Comparison of ENCODE assay signal across 8 cellular contexts in the genomic region with DNA sequence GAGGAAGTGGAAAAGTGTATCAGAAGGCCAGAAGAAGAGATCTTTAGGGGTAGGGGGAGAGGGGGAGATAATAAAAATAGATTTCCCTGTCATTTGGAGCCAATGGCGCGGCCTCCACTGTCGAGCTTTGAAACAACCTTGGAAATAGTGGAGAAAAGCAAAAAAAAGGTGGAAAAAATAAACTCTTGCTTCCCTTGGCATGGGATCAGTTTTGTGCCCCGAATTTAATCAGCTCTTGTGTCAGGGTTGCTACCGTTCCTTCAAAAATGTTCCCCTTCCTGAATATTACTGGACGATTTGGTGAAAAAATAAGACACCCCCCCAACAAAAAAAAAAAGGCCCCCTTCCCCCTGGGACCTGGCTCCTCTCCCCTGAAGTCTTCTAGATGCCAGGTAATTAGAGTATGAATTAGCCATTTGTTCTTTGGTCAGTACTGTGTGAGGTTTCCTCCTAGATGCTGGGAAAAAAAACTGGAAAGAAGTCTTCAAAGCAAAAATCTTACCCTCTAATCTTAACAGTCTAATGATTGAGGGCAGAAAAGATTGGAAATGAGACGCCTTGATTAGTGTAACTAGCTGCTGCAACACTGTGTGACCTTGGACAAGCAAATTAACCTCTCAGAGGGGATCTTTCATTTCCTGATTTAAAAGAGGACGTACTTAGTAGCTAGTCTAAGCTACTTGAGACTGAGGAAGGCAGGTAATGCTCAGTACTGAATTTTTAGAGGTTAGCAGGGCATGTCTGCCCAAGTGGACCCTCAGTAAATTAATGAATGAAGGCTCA. TPM values are rescaled to one million over a fixed set of nuclear protein-coding genes. Genes with fewer than 3 reads are reported as not detected.
A peak's percentile ranks its signal among the peaks of the same experiment; 100 is the strongest.
DNase-seq lines count a peak whose midpoint lies in the region; ATAC-seq, FAIRE-seq and TF ChIP-seq lines count a peak whose summit lies in the region.

No MANE protein-coding gene starts in this region.

- intact Hi-C loops in CD14-positive monocyte (cut with micrococcal nuclease) (loop anchor here (1.0 to 5.0 kb wide), 4 partner anchors 26 to 126 kb away; partner anchors contain the start of genes PHF20 (in 1 of the 2) and SPAG4 (in 1 of the 2)), K562 (cut with micrococcal nuclease) (loop anchor here (2.0 to 5.0 kb wide), 2 partner anchors 30 to 159 kb away; partner anchors contain the start of gene PHF20)

- TF ChIP-seq RAD21 in K562 (CRISPR knock-in tag; conservative IDR thresholded peaks at IDR 0.05 in 1 of 2, IDR thresholded peaks at IDR 0.05 in 1 of 2) = no peak

- H3K27me3 ChIP-seq in NT2/D1 (ENCODE audit: insufficient read depth, insufficient read length) (no peaks in the 10 kb centered on the region), K562 (ENCODE audit: control insufficient read depth in 2 of 2, insufficient read depth in 2 of 2, low read length in 2 of 2) (no peaks in the 10 kb centered on the region)

- peak overlapping the region; percentile 99 for H3K4me3 Mint-ChIP-seq in CD14-positive monocyte

- TF ChIP-seq EP300 in K562 (IDR thresholded peaks at IDR 0.05; ENCODE audit: low read length) = no peak

- CTCF ChIA-PET in K562 (lab: Yijun Ruan, JAX; ENCODE audit: low intra/inter-chr PET ratio) = no interaction called here

- TF ChIP-seq CTCF in CD14-positive monocyte (IDR thresholded peaks at IDR 0.05) (no peak), K562 (IDR thresholded peaks at IDR 0.05 in 2 of 3, conservative IDR thresholded peaks at IDR 0.05 in 1 of 3; ENCODE audit: insufficient read depth in 2 of 3, low read depth in 1 of 3, low read length in 3 of 3) (0 out of 6 replicates have a peak, but pooled peaks of 2 of the 3 experiments have one; percentile 1 to 3)

- H3K4me2 ChIP-seq in K562 (ENCODE audit: insufficient read depth, low read length) = peak overlapping the region; percentile 91

- in situ Hi-C loops in K562 (cut with MboI) = no loop called here

- H3K27ac ChIP-seq in K562 (ENCODE audit: extremely low read depth, low read depth, low read length) = peak overlapping the region; percentile 99

- POLR2A ChIA-PET in K562 (lab: Yijun Ruan, JAX) = interaction anchor here (0.5 to 7.0 kb wide), 55 partner anchors 8 to 854 kb away, joined by 3 to 99 read pairs (median 4); partner anchors contain the start of genes NFS1, PHF20, ROMO1 and SCAND1

- H3K4me1 Mint-ChIP-seq in CD14-positive monocyte = peaks cover 42% of the 10 kb centered on the region

- peak overlapping the region; percentile 95 for H2AFZ ChIP-seq in K562 (ENCODE audit: low read depth, low read length)

- no peaks in the 10 kb centered on the region for H3K9me3 ChIP-seq in NT2/D1 (ENCODE audit: insufficient read depth, low read length)
- H3K9me3 ChIP-seq in K562 (replicated peaks; ENCODE audit: control insufficient read depth, insufficient read depth, low read depth, low read length) = no peaks in the 10 kb centered on the region

- no peak for DNase-seq in CD14-positive monocyte (ENCODE audit: low spot score)
- DNase-seq in H4 (ENCODE audit: low spot score) = peak; percentile 9
- no peak for DNase-seq in NT2/D1 (ENCODE audit: low read depth, low spot score)
- DNase-seq in K562 (ENCODE audit: extremely low read depth in 1 of 4, low spot score in 3 of 4) = peak in 3 of 4 experiments; percentile 19 to 51 (median 29)
- DNase-seq in kidney glomerular epithelial cell (lab: John Stamatoyannopoulos, UW) = peak; percentile 37
- peak; percentile 62 for DNase-seq in superior temporal gyrus (ENCODE audit: extremely low spot score)
- no peak for DNase-seq in NCI-H1930 (lab: John Stamatoyannopoulos, UW)

- H3K36me3 Mint-ChIP-seq in CD14-positive monocyte = peaks cover 30% of the 10 kb centered on the region in 2 donors

- TF ChIP-seq POLR2A in K562 (conservative IDR thresholded peaks at IDR 0.05) = no peak

- H3K4me1 ChIP-seq in NT2/D1 (ENCODE audit: insufficient read depth, insufficient read length) (no peaks in the 10 kb centered on the region), K562 (replicated peaks in 1 of 2; ENCODE audit: control insufficient read depth in 2 of 2, insufficient read depth in 2 of 2, low read length in 2 of 2) (peaks cover 4 to 23% of the 10 kb centered on the region in 2 experiments; a peak in 3 of 5 replicates)

- peaks cover 59% of the 10 kb centered on the region for H3K79me2 ChIP-seq in K562 (ENCODE audit: control insufficient read depth, insufficient read depth, low read length)

- BruUV-seq in K562 (replicated peaks; lab: Mats Ljungman, UMichigan) = TSS peak; percentile 97

- peaks cover 0 to 2% (median 0%) of the 10 kb centered on the region in 3 donors for H3K27me3 Mint-ChIP-seq in CD14-positive monocyte (ENCODE audit: low read depth in 3 of 3)

- peak; percentile 70 for FAIRE-seq in K562 (lab: Jason Lieb, UNC)

- H3K9me1 ChIP-seq in K562 (ENCODE audit: control insufficient read depth, insufficient read depth, low read length) = no peaks in the 10 kb centered on the region

- H3K9me3 Mint-ChIP-seq in CD14-positive monocyte = no peaks in the 10 kb centered on the region

- peak overlapping the region; percentile 82 for H3K4me3 ChIP-seq in NT2/D1 (ENCODE audit: insufficient read length, low read depth)
- peak overlapping the region; percentile 59 for H3K4me3 ChIP-seq in K562

- H3K36me3 ChIP-seq in NT2/D1 (ENCODE audit: insufficient read depth, insufficient read length, low read length) = peaks cover 35% of the 10 kb centered on the region
- H3K36me3 ChIP-seq in K562 (ENCODE audit: control insufficient read depth, insufficient read depth, low read length) = peaks cover 32% of the 10 kb centered on the region

- WGBS in K562 (ENCODE audit: insufficient coverage, low coverage, missing lambda C conversion rate) = 0% methylated on average over 8 of the region's 8 CpGs

- peak; percentile 32 for ATAC-seq in K562
- ATAC-seq in HG03175 (IDR thresholded peaks at IDR 0.05; ENCODE audit: unreplicated experiment) = no peak

- peak overlapping the region; percentile 92 for H3K9ac ChIP-seq in NT2/D1 (ENCODE audit: insufficient read length, low read depth)
- peak overlapping the region; percentile 81 to 99 for H3K9ac ChIP-seq in K562 (ENCODE audit: insufficient read depth in 1 of 2, low read depth in 2 of 2, low read length in 2 of 2)

- peaks cover 26% of the 10 kb centered on the region for H4K20me1 ChIP-seq in K562 (replicated peaks; ENCODE audit: control insufficient read depth, insufficient read depth, low read length)

- peak overlapping the region; percentile 97 to 100 (median 100) for H3K27ac Mint-ChIP-seq in CD14-positive monocyte

RNA-seq across cellular contexts. Expression of gene RBM39, which starts 0.9 kb away (rescaled TPM):
- 10 to 100 TPM; 89.5 to 98.0 TPM for polyA plus RNA-seq in CD14-positive monocyte
- total RNA-seq in H4 (2014; rRNA removed; shearing (Covaris generic)) = 162 and 164 TPM in 2 replicates
- total RNA-seq in K562 (2011; cell fraction: chromatin; rRNA removed; ENCODE audit: low replicate concordance) = 377 and 1,084 TPM in 2 replicates
- 154 and 218 TPM in 2 replicates for total RNA-seq in K562 (2011; cell fraction: nucleolus; rRNA removed)
- total RNA-seq in K562 (2011; cell fraction: nucleoplasm; rRNA removed) = 345 and 673 TPM in 2 replicates
- 241 and 314 TPM in 2 replicates for total RNA-seq in K562 (2014; rRNA removed)
- total RNA-seq in K562 (2014; rRNA removed; fragmentation: Illumina TruSeq; extraction: Trizol) = 305 and 330 TPM in 2 replicates
- total RNA-seq in K562 (2015; rRNA removed; fragmentation: Illumina TruSeq; extraction: Trizol) = 297 and 319 TPM in 2 replicates
- 241 and 250 TPM in 2 replicates for total RNA-seq in K562 (2021)
- 187 and 191 TPM in 2 replicates for polyA plus RNA-seq in K562 (2011; rRNA removed)
- polyA plus RNA-seq in K562 (2011; cell fraction: cytosol; rRNA removed) = 33.0 and 80.4 TPM in 2 replicates
- polyA plus RNA-seq in K562 (2011; cell fraction: nucleus; rRNA removed) = 662 and 820 TPM in 2 replicates
- polyA plus RNA-seq in K562 (2012) = 185 and 194 TPM in 2 replicates
- polyA plus RNA-seq in K562 (2014; fragmentation: Illumina TruSeq; extraction: Trizol) = 213 and 218 TPM in 2 replicates
- polyA plus RNA-seq in K562 (2014; fragmentation: Nextera tagmentation; extraction: Ambion mirVana) = 100 to 1,000 TPM; 143 to 198 TPM
- polyA plus RNA-seq in K562 (2014; rRNA removed) = 212 and 228 TPM in 2 replicates
- polyA minus RNA-seq in K562 (2011; rRNA and poly(A)+ RNA removed) = 178 and 203 TPM in 2 replicates
- 67.8 and 77.2 TPM in 2 replicates for polyA minus RNA-seq in K562 (2011; cell fraction: cytosol; rRNA and poly(A)+ RNA removed)
- polyA minus RNA-seq in K562 (2011; cell fraction: nucleus; rRNA and poly(A)+ RNA removed) = 241 and 336 TPM in 2 replicates

RNA-seq across cellular contexts. Expression of gene PHF20, which starts 28.9 kb away (rescaled TPM):
- polyA plus RNA-seq in CD14-positive monocyte (10 to 100 TPM; 73.6 to 78.2 TPM), K562 (2011; rRNA removed) (35.7 and 49.9 TPM in 2 replicates), K562 (2014; fragmentation: Illumina TruSeq; extraction: Trizol) (70.7 and 75.0 TPM in 2 replicates), K562 (2014; fragmentation: Nextera tagmentation; extraction: Ambion mirVana) (100 to 1,000 TPM; 178 to 196 TPM), K562 (2014; rRNA removed) (83.3 and 86.9 TPM in 2 replicates)
- total RNA-seq in H4 (2014; rRNA removed; shearing (Covaris generic)) = 12.0 and 15.0 TPM in 2 replicates
- total RNA-seq in K562 (2011; cell fraction: chromatin; rRNA removed; ENCODE audit: low replicate concordance) = 82.3 and 150 TPM in 2 replicates
- 62.7 and 66.5 TPM in 2 replicates for total RNA-seq in K562 (2011; cell fraction: nucleolus; rRNA removed)
- 101 and 125 TPM in 2 replicates for total RNA-seq in K562 (2011; cell fraction: nucleoplasm; rRNA removed)
- total RNA-seq in K562 (2014; rRNA removed) (54.2 and 60.3 TPM in 2 replicates), K562 (2014; rRNA removed; fragmentation: Illumina TruSeq; extraction: Trizol) (77.2 and 85.9 TPM in 2 replicates), K562 (2015; rRNA removed; fragmentation: Illumina TruSeq; extraction: Trizol) (63.2 and 66.1 TPM in 2 replicates), K562 (2021) (49.9 and 55.1 TPM in 2 replicates)
- 31.1 and 34.8 TPM in 2 replicates for polyA plus RNA-seq in K562 (2011; cell fraction: cytosol; rRNA removed)
- 30.2 and 32.2 TPM in 2 replicates for polyA plus RNA-seq in K562 (2011; cell fraction: nucleus; rRNA removed)
- 43.2 and 96.3 TPM in 2 replicates for polyA plus RNA-seq in K562 (2012)
- 59.5 and 68.3 TPM in 2 replicates for polyA minus RNA-seq in K562 (2011; rRNA and poly(A)+ RNA removed)
- polyA minus RNA-seq in K562 (2011; cell fraction: cytosol; rRNA and poly(A)+ RNA removed) = 24.5 and 25.3 TPM in 2 replicates
- 17.8 and 39.2 TPM in 2 replicates for polyA minus RNA-seq in K562 (2011; cell fraction: nucleus; rRNA and poly(A)+ RNA removed)

RNA-seq across cellular contexts. Expression of gene ROMO1, which starts 43.7 kb away (rescaled TPM):
- polyA plus RNA-seq in CD14-positive monocyte = 100 to 1,000 TPM; 352 to 448 TPM
- total RNA-seq in H4 (2014; rRNA removed; shearing (Covaris generic)) = 392 and 407 TPM in 2 replicates
- 8.1 and 30.8 TPM in 2 replicates for total RNA-seq in K562 (2011; cell fraction: chromatin; rRNA removed; ENCODE audit: low replicate concordance)
- 77.2 and 84.6 TPM in 2 replicates for total RNA-seq in K562 (2011; cell fraction: nucleolus; rRNA removed)
- total RNA-seq in K562 (2011; cell fraction: nucleoplasm; rRNA removed) = 53.4 and 57.0 TPM in 2 replicates
- total RNA-seq in K562 (2014; rRNA removed) = 422 and 571 TPM in 2 replicates
- 46.5 and 50.1 TPM in 2 replicates for total RNA-seq in K562 (2014; rRNA removed; fragmentation: Illumina TruSeq; extraction: Trizol)
- 137 and 139 TPM in 2 replicates for total RNA-seq in K562 (2015; rRNA removed; fragmentation: Illumina TruSeq; extraction: Trizol)
- 217 and 226 TPM in 2 replicates for total RNA-seq in K562 (2021)
- polyA plus RNA-seq in K562 (2011; rRNA removed) = 179 and 193 TPM in 2 replicates
- 657 and 854 TPM in 2 replicates for polyA plus RNA-seq in K562 (2011; cell fraction: cytosol; rRNA removed)
- polyA plus RNA-seq in K562 (2011; cell fraction: nucleus; rRNA removed) = 234 and 309 TPM in 2 replicates
- polyA plus RNA-seq in K562 (2012) = 288 and 480 TPM in 2 replicates
- 31.8 and 117 TPM in 2 replicates for polyA plus RNA-seq in K562 (2014; fragmentation: Illumina TruSeq; extraction: Trizol)
- polyA plus RNA-seq in K562 (2014; fragmentation: Nextera tagmentation; extraction: Ambion mirVana) = 100 to 1,000 TPM; 635 to 741 TPM
- polyA plus RNA-seq in K562 (2014; rRNA removed) = 433 and 559 TPM in 2 replicates
- polyA minus RNA-seq in K562 (2011; rRNA and poly(A)+ RNA removed) = 18.5 and 28.9 TPM in 2 replicates
- polyA minus RNA-seq in K562 (2011; cell fraction: cytosol; rRNA and poly(A)+ RNA removed) = 43.7 and 68.4 TPM in 2 replicates
- 21.0 and 24.8 TPM in 2 replicates for polyA minus RNA-seq in K562 (2011; cell fraction: nucleus; rRNA and poly(A)+ RNA removed)

RNA-seq across cellular contexts. Expression of gene NFS1, which starts 43.8 kb away (rescaled TPM):
- polyA plus RNA-seq in CD14-positive monocyte = 10 to 100 TPM; 18.1 to 19.2 TPM
- total RNA-seq in H4 (2014; rRNA removed; shearing (Covaris generic)) = 27.4 and 42.0 TPM in 2 replicates
- 52.4 and 75.5 TPM in 2 replicates for total RNA-seq in K562 (2011; cell fraction: chromatin; rRNA removed; ENCODE audit: low replicate concordance)
- total RNA-seq in K562 (2011; cell fraction: nucleolus; rRNA removed) = 59.4 and 63.0 TPM in 2 replicates
- total RNA-seq in K562 (2011; cell fraction: nucleoplasm; rRNA removed) = 55.7 and 62.0 TPM in 2 replicates
- total RNA-seq in K562 (2014; rRNA removed) = 45.0 and 59.4 TPM in 2 replicates
- total RNA-seq in K562 (2014; rRNA removed; fragmentation: Illumina TruSeq; extraction: Trizol) = 41.0 and 41.8 TPM in 2 replicates
- total RNA-seq in K562 (2015; rRNA removed; fragmentation: Illumina TruSeq; extraction: Trizol) = 34.1 and 34.7 TPM in 2 replicates
- total RNA-seq in K562 (2021) = 47.1 and 52.5 TPM in 2 replicates
- polyA plus RNA-seq in K562 (2011; rRNA removed) = 72.2 and 76.3 TPM in 2 replicates
- 84.5 and 124 TPM in 2 replicates for polyA plus RNA-seq in K562 (2011; cell fraction: cytosol; rRNA removed)
- 63.6 and 64.2 TPM in 2 replicates for polyA plus RNA-seq in K562 (2011; cell fraction: nucleus; rRNA removed)
- 27.4 and 33.4 TPM in 2 replicates for polyA plus RNA-seq in K562 (2012)
- 48.0 and 51.9 TPM in 2 replicates for polyA plus RNA-seq in K562 (2014; fragmentation: Illumina TruSeq; extraction: Trizol)
- polyA plus RNA-seq in K562 (2014; fragmentation: Nextera tagmentation; extraction: Ambion mirVana) = 10 to 100 TPM; 11.5 to 13.9 TPM
- 84.8 and 94.6 TPM in 2 replicates for polyA plus RNA-seq in K562 (2014; rRNA removed)
- polyA minus RNA-seq in K562 (2011; rRNA and poly(A)+ RNA removed) = 45.8 and 53.4 TPM in 2 replicates
- polyA minus RNA-seq in K562 (2011; cell fraction: cytosol; rRNA and poly(A)+ RNA removed) = 19.5 and 21.2 TPM in 2 replicates
- polyA minus RNA-seq in K562 (2011; cell fraction: nucleus; rRNA and poly(A)+ RNA removed) = 21.2 and 21.4 TPM in 2 replicates

Comparison
In these comparisons a context has a peak if more than half of its experiments do, and no peak if none do; other contexts are left out.
1. DNase-seq: peak in H4 (single experiment), K562 (3 of 4), kidney glomerular epithelial cell (single experiment) and superior temporal gyrus (single experiment); none in CD14-positive monocyte (single experiment), NT2/D1 (single experiment) and NCI-H1930 (0 of 2).